ENCODE assay signal across 33 cellular contexts in genomic region chr18:75257596-75257995, GRCh38.
"Had no signal": no experiment of that assay in that cellular context is flagged by ENCODE, and none has a peak within 500 bp of the region (broad histone marks: within the 10 kb centered on the region; RNA-seq: fewer than 3 reads in every experiment).

No MANE protein-coding gene starts in this region.

- H3K27ac Mint-ChIP-seq: activated B cell treated with CpG ODN at 0.5 μM for 24 hours; activated CD4-positive, alpha-beta memory T cell treated with anti-CD3 and anti-CD28 coated beads, Interleukin-2, amount 10 ng/mL, durations not matched to agents 7 days and 5 days; activated CD8-positive, alpha-beta memory T cell treated with anti-CD3 and anti-CD28 coated beads, Interleukin-2, amount 10 ng/mL, durations not matched to agents 7 days and 5 days; activated naive CD8-positive, alpha-beta T cell treated with anti-CD3 and anti-CD28 coated beads for 36 hours; T-cell had no signal

- H3K4me3 Mint-ChIP-seq: activated B cell treated with CpG ODN at 0.5 μM for 24 hours; activated CD4-positive, alpha-beta memory T cell treated with anti-CD3 and anti-CD28 coated beads, Interleukin-2, amount 10 ng/mL, durations not matched to agents 7 days and 5 days; activated CD8-positive, alpha-beta memory T cell treated with anti-CD3 and anti-CD28 coated beads, Interleukin-2, amount 10 ng/mL, durations not matched to agents 7 days and 5 days; activated naive CD8-positive, alpha-beta T cell treated with anti-CD3 and anti-CD28 coated beads for 36 hours; T-cell had no signal

- H3K9me3 Mint-ChIP-seq: activated B cell treated with CpG ODN at 0.5 μM for 24 hours; activated CD4-positive, alpha-beta memory T cell treated with anti-CD3 and anti-CD28 coated beads, Interleukin-2, amount 10 ng/mL, durations not matched to agents 7 days and 5 days; activated naive CD8-positive, alpha-beta T cell treated with anti-CD3 and anti-CD28 coated beads for 36 hours; T-cell had no signal

- DNase-seq: activated B cell treated with CpG ODN at 0.5 μM for 24 hours; activated CD4-positive, alpha-beta memory T cell treated with anti-CD3 and anti-CD28 coated beads, Interleukin-2, amount 10 ng/mL, durations not matched to agents 7 days and 5 days; activated CD4-positive, alpha-beta T cell treated with anti-CD3 and anti-CD28 coated beads for 4 hours; activated CD4-positive, CD25-positive, alpha-beta regulatory T cell treated with anti-CD3 and anti-CD28 coated beads, Interleukin-2, amount 50 U/mL, for 72 hours; activated CD8-positive, alpha-beta memory T cell treated with anti-CD3 and anti-CD28 coated beads for 24 hours; activated CD8-positive, alpha-beta memory T cell treated with anti-CD3 and anti-CD28 coated beads, Interleukin-2, amount 10 ng/mL, durations not matched to agents 7 days and 5 days; activated CD8-positive, alpha-beta memory T cell treated with anti-CD3 and anti-CD28 coated beads, Interleukin-2, amount 50 U/mL, for 48 hours; activated effector memory CD4-positive, alpha-beta T cell treated with anti-CD3 and anti-CD28 coated beads, Interleukin-2, amount 50 U/mL, for 16 hours; activated naive CD4-positive, alpha-beta T cell; activated naive CD4-positive, alpha-beta T cell treated with anti-CD3 and anti-CD28 coated beads, Interleukin-2, amount 50 U/mL, for 16 hours; activated naive CD8-positive, alpha-beta T cell treated with anti-CD3 and anti-CD28 coated beads for 36 hours; activated T-cell treated with anti-CD3 and anti-CD28 coated beads, Interleukin-2, amount 50 U/mL, for 48 hours; amniotic stem cell; aorta; brain microvascular endothelial cell; KG1; MM.1S; MV-4-11; NCI-H1092; NCI-H1436 treated with DMSO at 0.1 percent for 48 hours; NCI-H1694 treated with DMSO at 0.1 percent for 48 hours; NCI-H2029; NCI-H345; NCI-H524 treated with DMSO at 0.1 percent for 48 hours; Peyer's patch; RPMI8226; SIG-M5; T-cell; T-helper 2 cell; T-helper 9 cell had no signal

- H3K27me3 ChIP-seq: brain microvascular endothelial cell, cardiac muscle cell, Peyer's patch had no signal

- H3K27ac ChIP-seq: brain microvascular endothelial cell, cardiac muscle cell, Peyer's patch, VCaP had no signal

- H3K36me3 Mint-ChIP-seq: activated CD8-positive, alpha-beta memory T cell treated with anti-CD3 and anti-CD28 coated beads, Interleukin-2, amount 10 ng/mL, durations not matched to agents 7 days and 5 days had no signal

- ATAC-seq: activated CD8-positive, alpha-beta memory T cell treated with anti-CD3 and anti-CD28 coated beads, Interleukin-2, amount 10 ng/mL, durations not matched to agents 7 days and 5 days; SK-N-SH treated with all-trans-retinoic acid at 6 μM for 48 hours; T-cell had no signal

- H3K36me3 ChIP-seq: brain microvascular endothelial cell, cardiac muscle cell, Peyer's patch had no signal

- H3K27me3 Mint-ChIP-seq: activated B cell treated with CpG ODN at 0.5 μM for 24 hours; activated CD4-positive, alpha-beta memory T cell treated with anti-CD3 and anti-CD28 coated beads, Interleukin-2, amount 10 ng/mL, durations not matched to agents 7 days and 5 days; activated CD8-positive, alpha-beta memory T cell treated with anti-CD3 and anti-CD28 coated beads, Interleukin-2, amount 10 ng/mL, durations not matched to agents 7 days and 5 days; activated naive CD8-positive, alpha-beta T cell treated with anti-CD3 and anti-CD28 coated beads for 36 hours; T-cell had no signal

- H3K9me3 ChIP-seq: Peyer's patch had no signal

- H3K4me3 ChIP-seq: cardiac muscle cell, Peyer's patch had no signal
